16 cellular contexts compared by ENCODE assay signal in the genomic region with DNA sequence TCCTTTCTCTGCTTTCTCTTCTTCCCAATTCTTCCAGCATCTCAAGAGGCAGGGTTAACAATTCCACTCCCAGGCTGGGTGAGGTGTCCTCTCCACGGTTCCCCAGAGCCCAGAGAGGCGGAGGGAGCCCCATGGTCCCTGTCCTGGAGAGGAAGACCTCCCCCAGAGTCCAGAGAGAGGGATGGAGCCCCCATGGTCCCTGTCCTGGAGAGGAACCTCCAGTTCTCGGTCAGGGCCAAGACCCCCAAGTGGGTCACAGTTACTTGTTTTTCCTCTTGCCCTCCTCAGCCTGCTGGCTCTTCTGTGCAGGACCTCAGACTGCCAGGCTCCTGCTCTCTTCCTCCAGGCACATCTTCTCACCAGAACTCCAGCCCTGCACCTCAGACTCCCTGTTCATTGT.
DNase-seq lines count a peak whose midpoint lies in the region; ATAC-seq and TF ChIP-seq lines count a peak whose summit lies in the region.
"Had no signal": no experiment of that assay in that cellular context is flagged by ENCODE, and none has a peak within 500 bp of the region (broad histone marks: within the 10 kb centered on the region; RNA-seq: fewer than 3 reads in every experiment).

No MANE protein-coding gene starts in this region.

- H3K27me3 ChIP-seq in AG04450 (ENCODE audit: control insufficient read depth, insufficient read depth, low read length) (no peaks in the 10 kb centered on the region), DND-41 (ENCODE audit: insufficient read depth, low read length, poor library complexity) (no peaks in the 10 kb centered on the region), left lung (no peaks in the 10 kb centered on the region)
- H3K27me3 ChIP-seq: BLaER1, neutrophil had no signal

- no peaks in the 10 kb centered on the region for H3K9me3 Mint-ChIP-seq in activated T-helper 2 cell treated with anti-CD3 and anti-CD28 coated beads, Interferon-gamma antibody, Interleukin-2, Interleukin-4, amounts not matched to agents 10 μg/mL and 5 μg/mL and 100 μg/mL, durations not matched to agents 14 hours and 24 hours and 36 hours
- no peaks in the 10 kb centered on the region for H3K9me3 Mint-ChIP-seq in mesothelial cell of epicardium

- peaks cover 19% of the 10 kb centered on the region for H3K36me3 Mint-ChIP-seq in activated T-helper 2 cell treated with anti-CD3 and anti-CD28 coated beads, Interferon-gamma antibody, Interleukin-2, Interleukin-4, amounts not matched to agents 10 μg/mL and 5 μg/mL and 100 μg/mL, durations not matched to agents 14 hours and 24 hours and 36 hours (ENCODE audit: low read depth)
- peaks cover 8% of the 10 kb centered on the region for H3K36me3 Mint-ChIP-seq in mesothelial cell of epicardium

- H3K4me1 Mint-ChIP-seq in activated T-helper 2 cell treated with anti-CD3 and anti-CD28 coated beads, Interferon-gamma antibody, Interleukin-2, Interleukin-4, amounts not matched to agents 10 μg/mL and 5 μg/mL and 100 μg/mL, durations not matched to agents 14 hours and 24 hours and 36 hours (ENCODE audit: low read depth) = peaks cover 55% of the 10 kb centered on the region
- peaks cover 36% of the 10 kb centered on the region for H3K4me1 Mint-ChIP-seq in mesothelial cell of epicardium

- DNase-seq in AG04450 (ENCODE audit: low read depth, low spot score) (no peak), DND-41 (no peak), mesothelial cell of epicardium (ENCODE audit: low spot score in 2 of 2, unreplicated experiment in 2 of 2) (no peak), germinal center (ENCODE audit: low spot score) (no peak), left lung (no peak)
- DNase-seq in activated T-helper 2 cell treated with anti-CD3 and anti-CD28 coated beads, Interferon-gamma antibody, Interleukin-2, Interleukin-4, amounts not matched to agents 10 μg/mL and 5 μg/mL and 100 μg/mL, durations not matched to agents 14 hours and 24 hours and 36 hours (ENCODE audit: low spot score) = no peak
- DNase-seq: DMS79; NCI-H2107; NCI-H748 treated with DMSO at 0.1 percent for 48 hours; stimulated activated CD4-positive, alpha-beta T cell treated with anti-CD3 and anti-CD28 coated beads, Interleukin-4, amount 100 ng/mL, for 4 hours had no signal

- H3K4me2 ChIP-seq in DND-41 (ENCODE audit: insufficient read depth, low read length) = no peak overlapping the region

- TF ChIP-seq CTCF in AG04450 (IDR thresholded peaks at IDR 0.05; ENCODE audit: low read depth, low read length) (no peak), DND-41 (IDR thresholded peaks at IDR 0.05; ENCODE audit: borderline replicate concordance, extremely low read depth, low read length, poor library complexity, severe bottlenecking) (no peak), mesothelial cell of epicardium (IDR thresholded peaks at IDR 0.05; ENCODE audit: unreplicated experiment) (no peak), left lung (IDR thresholded peaks at IDR 0.05) (no peak)

- no peak overlapping the region for H2AFZ ChIP-seq in DND-41 (ENCODE audit: low read depth, low read length)

- H3K27ac ChIP-seq in AG04450 (ENCODE audit: low read depth, low read length) = peak overlapping the region; percentile 31
- H3K27ac ChIP-seq in DND-41 (ENCODE audit: low read length) = peak overlapping the region; percentile 0; the same call in 1 of the 2 replicates
- H3K27ac ChIP-seq in left lung = no peak overlapping the region
- H3K27ac ChIP-seq: BLaER1, neutrophil had no signal

- CTCF ChIA-PET in AG04450 (lab: Charles Lee) = interaction anchor here (1.0 kb wide), 1 partner anchor 180 kb away, joined by 4 read pairs; no protein-coding TSS in a partner anchor

- H4K20me1 ChIP-seq in DND-41 (ENCODE audit: insufficient read depth, low read length) = peaks cover 32% of the 10 kb centered on the region; the same call in 1 of the 2 replicates

- peak overlapping the region; percentile 56 for H3K4me3 Mint-ChIP-seq in activated T-helper 2 cell treated with anti-CD3 and anti-CD28 coated beads, Interferon-gamma antibody, Interleukin-2, Interleukin-4, amounts not matched to agents 10 μg/mL and 5 μg/mL and 100 μg/mL, durations not matched to agents 14 hours and 24 hours and 36 hours (ENCODE audit: low read depth)
- peak overlapping the region; percentile 22 for H3K4me3 Mint-ChIP-seq in mesothelial cell of epicardium

- peaks cover 89% of the 10 kb centered on the region for H3K79me2 ChIP-seq in DND-41 (ENCODE audit: insufficient read depth, low read length)

- H3K4me1 ChIP-seq in DND-41 (ENCODE audit: insufficient read depth, low read length) (no peaks in the 10 kb centered on the region), left lung (peaks cover 0 to 19% of the 10 kb centered on the region in 2 donors)

- H3K27ac Mint-ChIP-seq in activated T-helper 2 cell treated with anti-CD3 and anti-CD28 coated beads, Interferon-gamma antibody, Interleukin-2, Interleukin-4, amounts not matched to agents 10 μg/mL and 5 μg/mL and 100 μg/mL, durations not matched to agents 14 hours and 24 hours and 36 hours = peak overlapping the region; percentile 90
- no peak overlapping the region for H3K27ac Mint-ChIP-seq in mesothelial cell of epicardium

- ATAC-seq in DND-41 (ENCODE audit: insufficient read depth, low read depth) (no peak), GM18505 (IDR thresholded peaks at IDR 0.05; ENCODE audit: unreplicated experiment) (no peak), left lung (no peak)
- ATAC-seq: sciatic nerve had no signal

- no peak overlapping the region for H3K4me3 ChIP-seq in AG04450 (ENCODE audit: low read depth, low read length)
- H3K4me3 ChIP-seq in DND-41 (ENCODE audit: low read depth in 1 of 2, low read length in 2 of 2) = no peak overlapping the region
- H3K4me3 ChIP-seq in left lung = no peak overlapping the region
- H3K4me3 ChIP-seq: BLaER1, HAP-1, lung had no signal

- no peak overlapping the region for H3K9ac ChIP-seq in DND-41 (ENCODE audit: low read depth, low read length)
- H3K9ac ChIP-seq: BLaER1 had no signal

- TF ChIP-seq POLR2A in GM18505 (IDR thresholded peaks at IDR 0.05; ENCODE audit: borderline replicate concordance, extremely low read depth, insufficient read depth, insufficient read length) = no peak

- peaks cover 5% of the 10 kb centered on the region; the same call in 1 of the 2 replicates for H3K36me3 ChIP-seq in DND-41 (ENCODE audit: insufficient read depth, low read length)
- H3K36me3 ChIP-seq in left lung = no peaks in the 10 kb centered on the region
- H3K36me3 ChIP-seq: HAP-1, neutrophil had no signal

- POLR2A ChIA-PET in AG04450 (lab: Yijun Ruan, JAX) = no interaction called here

- H3K27me3 Mint-ChIP-seq in activated T-helper 2 cell treated with anti-CD3 and anti-CD28 coated beads, Interferon-gamma antibody, Interleukin-2, Interleukin-4, amounts not matched to agents 10 μg/mL and 5 μg/mL and 100 μg/mL, durations not matched to agents 14 hours and 24 hours and 36 hours (ENCODE audit: low read depth) = no peaks in the 10 kb centered on the region
- no peaks in the 10 kb centered on the region for H3K27me3 Mint-ChIP-seq in mesothelial cell of epicardium (ENCODE audit: low read depth)

- intact Hi-C loops in activated T-helper 2 cell treated with anti-CD3 and anti-CD28 coated beads, Interferon-gamma antibody, Interleukin-2, Interleukin-4, amounts not matched to agents 10 μg/mL and 5 μg/mL and 100 μg/mL, durations not matched to agents 14 hours and 24 hours and 36 hours (cut with micrococcal nuclease) = loop anchor here (2.0 to 5.0 kb wide), 3 partner anchors 15 to 212 kb away; no protein-coding TSS in a partner anchor
- intact Hi-C loops in left lung (cut with DNase I) = no loop called here

- H3K9me3 ChIP-seq in AG04450 (ENCODE audit: control insufficient read depth, insufficient read depth, low read length) = no peaks in the 10 kb centered on the region; the same call in 1 of the 2 replicates
- no peaks in the 10 kb centered on the region for H3K9me3 ChIP-seq in DND-41 (ENCODE audit: insufficient read depth, low read length, severe bottlenecking)
- no peaks in the 10 kb centered on the region for H3K9me3 ChIP-seq in left lung
- H3K9me3 ChIP-seq: BLaER1, HAP-1, neutrophil had no signal

Comparison
In these comparisons a context has a peak if more than half of its experiments do, and no peak if none do; other contexts are left out.
1. H3K27ac ChIP-seq: peak in AG04450 (single experiment) and DND-41 (single experiment); none in left lung (0 of 2).